18 cellular contexts compared by ENCODE assay signal in genomic region chr18:8001711-8002110, GRCh38.
"Had no signal": no experiment of that assay in that cellular context is flagged by ENCODE, and none has a peak within 500 bp of the region (broad histone marks: within the 10 kb centered on the region; RNA-seq: fewer than 3 reads in every experiment).

No MANE protein-coding gene starts in this region.

- DNase-seq: activated CD4-positive, alpha-beta T cell treated with anti-CD3 and anti-CD28 coated beads, Interleukin-2, amount 50 U/mL, for 1 hour; activated CD8-positive, alpha-beta T cell treated with anti-CD3 and anti-CD28 coated beads, Interleukin-2, amount 10 ng/mL, durations not matched to agents 7 days and 5 days; activated gamma-delta T cell treated with Interleukin-2 at 50 U/mL for 16 hours; aorta; brain microvascular endothelial cell; caudate nucleus; effector memory CD4-positive, alpha-beta T cell; head of caudate nucleus; hypothalamus; left ventricle myocardium inferior; naive thymus-derived CD8-positive, alpha-beta T cell; retina; sigmoid colon; spleen; stimulated activated CD4-positive, alpha-beta T cell treated with anti-CD3 and anti-CD28 coated beads, Interleukin-4, amount 100 ng/mL, for 1 hour; stimulated activated naive CD4-positive, alpha-beta T cell treated with Interleukin-2 at 50 U/mL for 16 hours; upper lobe of right lung had no signal

- H3K4me3 ChIP-seq: gastroesophageal sphincter, left ventricle myocardium inferior, sigmoid colon, spleen, upper lobe of right lung had no signal
